In genomic region chr1:212446333-212446732, GRCh38 we compare ENCODE assay signal across 9 cellular contexts.
"Had no signal": no experiment of that assay in that cellular context is flagged by ENCODE, and none has a peak within 500 bp of the region (broad histone marks: within the 10 kb centered on the region; RNA-seq: fewer than 3 reads in every experiment).

No MANE protein-coding gene starts in this region.

- H3K9ac ChIP-seq: GM23248 had no signal

- ATAC-seq: GM23338, HCT116 had no signal

- H3K4me1 ChIP-seq: HAP-1 had no signal

- H3K4me3 ChIP-seq: GM23248, GM23338, HAP-1 had no signal

- H3K27ac Mint-ChIP-seq: GM23338, HFFc6 had no signal

- H3K9me3 ChIP-seq: HAP-1 had no signal

- H2AFZ ChIP-seq: GM23248, GM23338 had no signal

- DNase-seq: GM23248, GOT3, H7, H9, HCEC 1CT, HFFc6 had no signal

- H3K27ac ChIP-seq: GM23248 had no signal

- H3K4me2 ChIP-seq: GM23338 had no signal

- H3K9me3 Mint-ChIP-seq: GM23338, H9, HFFc6 had no signal
